Comparison of ENCODE assay signal across 8 cellular contexts in genomic region chr10:133260895-133261725, GRCh38. TPM values are rescaled to one million over a fixed set of nuclear protein-coding genes. Genes with fewer than 3 reads are reported as not detected.
DNase-seq lines count a peak whose midpoint lies in the region; ATAC-seq and TF ChIP-seq lines count a peak whose summit lies in the region.

No MANE protein-coding gene starts in this region.

- H3K9ac ChIP-seq in endodermal cell (ENCODE audit: extremely low read depth, low read length, poor library complexity, severe bottlenecking) (peak overlapping the region; percentile 11), subcutaneous abdominal adipose tissue (ENCODE audit: low read length in 5 of 5) (peak overlapping the region in 4 of 5 donors; percentile 16 to 77 (median 62))

- no peaks in the 10 kb centered on the region for H3K9me3 Mint-ChIP-seq in activated CD8-positive, alpha-beta T cell treated with anti-CD3 and anti-CD28 coated beads for 36 hours
- no peaks in the 10 kb centered on the region for H3K9me3 Mint-ChIP-seq in endodermal cell

- peak; percentile 11 for TF ChIP-seq CTCF in activated CD8-positive, alpha-beta T cell treated with anti-CD3 and anti-CD28 coated beads for 36 hours (IDR thresholded peaks at IDR 0.05)
- TF ChIP-seq CTCF in endodermal cell (conservative IDR thresholded peaks at IDR 0.05): no peak

- intact Hi-C loops in activated CD8-positive, alpha-beta T cell treated with anti-CD3 and anti-CD28 coated beads for 36 hours (cut with micrococcal nuclease): no loop called here

- CTCF ChIA-PET in activated CD8-positive, alpha-beta T cell treated with anti-CD3 and anti-CD28 coated beads for 36 hours (lab: Charles Lee): interaction anchor here (0.6 to 1.1 kb wide), 3 partner anchors 15 to 118 kb away, joined by 3 to 4 read pairs (median 3); partner anchors contain the start of gene ADAM8

- peaks cover 2% of the 10 kb centered on the region for H3K27me3 Mint-ChIP-seq in activated CD8-positive, alpha-beta T cell treated with anti-CD3 and anti-CD28 coated beads for 36 hours
- H3K27me3 Mint-ChIP-seq in endodermal cell (ENCODE audit: insufficient read depth): peaks cover 42% of the 10 kb centered on the region

- POLR2A ChIA-PET in activated CD8-positive, alpha-beta T cell treated with anti-CD3 and anti-CD28 coated beads for 36 hours (lab: Charles Lee): interaction anchor here (1.4 to 4.6 kb wide), 2 partner anchors 11 to 15 kb away, joined by 4 to 46 read pairs; partner anchors contain the start of gene ADAM8

- H3K36me3 ChIP-seq in endodermal cell (ENCODE audit: control insufficient read depth, insufficient read depth, low read length) (no peaks in the 10 kb centered on the region), subcutaneous abdominal adipose tissue (ENCODE audit: control insufficient read depth in 5 of 5, insufficient read depth in 5 of 5, low read length in 5 of 5) (no peaks in the 10 kb centered on the region)

- H3K27ac ChIP-seq in endodermal cell (ENCODE audit: low read depth, low read length) (no peak overlapping the region), subcutaneous abdominal adipose tissue (ENCODE audit: low read depth, low read length) (peak overlapping the region; percentile 37)

- H3K4me3 ChIP-seq in endodermal cell (ENCODE audit: low read length) (peak overlapping the region; percentile 75), subcutaneous abdominal adipose tissue (ENCODE audit: low read depth in 1 of 5, low read length in 5 of 5) (peak overlapping the region in 4 of 5 donors; percentile 58 to 74 (median 62))

- H3K4me3 Mint-ChIP-seq in activated CD8-positive, alpha-beta T cell treated with anti-CD3 and anti-CD28 coated beads for 36 hours: peak overlapping the region; percentile 76
- peak overlapping the region; percentile 56 for H3K4me3 Mint-ChIP-seq in endodermal cell

- H3K36me3 Mint-ChIP-seq in activated CD8-positive, alpha-beta T cell treated with anti-CD3 and anti-CD28 coated beads for 36 hours (ENCODE audit: low read depth): peaks cover 9% of the 10 kb centered on the region
- H3K36me3 Mint-ChIP-seq in endodermal cell (ENCODE audit: low read depth): no peaks in the 10 kb centered on the region

- DNase-seq in DMS153 treated with DMSO at 0.1 percent for 48 hours (lab: John Stamatoyannopoulos, UW; ENCODE audit: unreplicated experiment): peak; percentile 51
- no peak for DNase-seq in DMS153 (lab: John Stamatoyannopoulos, UW)
- peak; percentile 20 for DNase-seq in H4 (ENCODE audit: low spot score)
- DNase-seq in LoVo (ENCODE audit: low spot score): peak; percentile 47
- peak; percentile 93 for DNase-seq in activated CD8-positive, alpha-beta T cell treated with anti-CD3 and anti-CD28 coated beads for 36 hours
- DNase-seq in endodermal cell: peak; percentile 65
- peak; percentile 51 for DNase-seq in myocyte (ENCODE audit: low read depth)

- H3K4me1 Mint-ChIP-seq in activated CD8-positive, alpha-beta T cell treated with anti-CD3 and anti-CD28 coated beads for 36 hours (ENCODE audit: low read depth): peaks cover 66% of the 10 kb centered on the region
- H3K4me1 Mint-ChIP-seq in endodermal cell: peaks cover 7% of the 10 kb centered on the region

- peak overlapping the region; percentile 90 for H3K27ac Mint-ChIP-seq in activated CD8-positive, alpha-beta T cell treated with anti-CD3 and anti-CD28 coated beads for 36 hours
- no peak overlapping the region for H3K27ac Mint-ChIP-seq in endodermal cell

- 45 to 51% methylated on average over 16 to 47 of the region's 50 CpGs for WGBS in endodermal cell (ENCODE audit: insufficient coverage in 1 of 2, insufficient read length in 1 of 2), 2 experiments

- peaks cover 16% of the 10 kb centered on the region for H3K27me3 ChIP-seq in endodermal cell (ENCODE audit: control insufficient read depth, insufficient read depth, low read length, poor library complexity, severe bottlenecking)
- no peaks in the 10 kb centered on the region for H3K27me3 ChIP-seq in subcutaneous abdominal adipose tissue (ENCODE audit: control insufficient read depth in 5 of 5, insufficient read depth in 4 of 5, low read length in 5 of 5)

- H3K9me3 ChIP-seq in endodermal cell (ENCODE audit: control insufficient read depth, low read length) (no peaks in the 10 kb centered on the region), subcutaneous abdominal adipose tissue (ENCODE audit: control insufficient read depth in 5 of 5, low read length in 5 of 5) (no peaks in the 10 kb centered on the region)

- H3K4me1 ChIP-seq in endodermal cell (ENCODE audit: control insufficient read depth, insufficient read depth, low read length) (peaks cover 3% of the 10 kb centered on the region), subcutaneous abdominal adipose tissue (ENCODE audit: control insufficient read depth in 5 of 5, insufficient read depth in 5 of 5, low read length in 5 of 5) (peaks cover 6 to 74% (median 65%) of the 10 kb centered on the region in 5 donors)

- peak; percentile 69 for ATAC-seq in activated CD8-positive, alpha-beta T cell treated with anti-CD3 and anti-CD28 coated beads for 36 hours

RNA-seq across cellular contexts. Expression of gene ADAM8, which starts 15.6 kb away (rescaled TPM):
- total RNA-seq in H4 (2014; rRNA removed; shearing (Covaris generic)): 0.50 and 2.8 TPM in 2 replicates
- total RNA-seq in activated CD8-positive, alpha-beta T cell treated with anti-CD3 and anti-CD28 coated beads for 36 hours: 100 to 1,000 TPM; 106 to 115 TPM
- total RNA-seq in endodermal cell (1 to 10 TPM; 3.7 to 5.5 TPM), myocyte (1.5 and 2.0 TPM in 2 replicates)
- 1.7 TPM for polyA plus RNA-seq in endodermal cell (2013, experiment 1 of 2)
- 1.2 TPM for polyA plus RNA-seq in endodermal cell (2013, experiment 2 of 2)
- 0.91 TPM for polyA plus RNA-seq in myocyte (2012)

RNA-seq across cellular contexts. Expression of gene VENTX, which starts 23.5 kb away (rescaled TPM):
- not detected in 2 replicates for total RNA-seq in H4 (2014; rRNA removed; shearing (Covaris generic))
- under 1 TPM in 1 of 2 experiments, not detected in 1; 0.09 TPM for total RNA-seq in activated CD8-positive, alpha-beta T cell treated with anti-CD3 and anti-CD28 coated beads for 36 hours
- total RNA-seq in endodermal cell (10 to 100 TPM in 1 of 2 donors, 1 to 10 TPM in 1; 5.5 to 14.2 TPM), myocyte (0.05 TPM in 1 of 2 replicates, not detected in the other)
- 1.7 TPM for polyA plus RNA-seq in endodermal cell (2013, experiment 1 of 2)
- polyA plus RNA-seq in endodermal cell (2013, experiment 2 of 2): 0.99 TPM
- polyA plus RNA-seq in myocyte (2012): not detected

RNA-seq across cellular contexts. Expression of gene UTF1, which starts 31.1 kb away (rescaled TPM):
- total RNA-seq in H4 (2014; rRNA removed; shearing (Covaris generic)): not detected in 2 replicates
- not detected for total RNA-seq in activated CD8-positive, alpha-beta T cell treated with anti-CD3 and anti-CD28 coated beads for 36 hours
- total RNA-seq in endodermal cell: 1 to 10 TPM in 1 of 2 donors, not detected in 1; 1.5 TPM
- 1.1 TPM for polyA plus RNA-seq in endodermal cell (2013, experiment 1 of 2)
- polyA plus RNA-seq in endodermal cell (2013, experiment 2 of 2): 0.54 TPM
- not detected in 2 replicates for total RNA-seq in myocyte
- not detected for polyA plus RNA-seq in myocyte (2012)

RNA-seq across cellular contexts. Expression of gene TUBGCP2, which starts 47.6 kb away (rescaled TPM):
- 49.1 and 54.5 TPM in 2 replicates for total RNA-seq in H4 (2014; rRNA removed; shearing (Covaris generic))
- total RNA-seq in activated CD8-positive, alpha-beta T cell treated with anti-CD3 and anti-CD28 coated beads for 36 hours: 10 to 100 TPM; 54.1 to 57.5 TPM
- total RNA-seq in endodermal cell: 10 to 100 TPM; 52.8 to 63.0 TPM
- polyA plus RNA-seq in endodermal cell (2013, experiment 1 of 2): 51.3 TPM
- polyA plus RNA-seq in endodermal cell (2013, experiment 2 of 2): 46.4 TPM
- 66.3 and 71.5 TPM in 2 replicates for total RNA-seq in myocyte
- 69.2 TPM for polyA plus RNA-seq in myocyte (2012)

RNA-seq across cellular contexts. Expression of gene ZNF511, which starts 47.6 kb away (rescaled TPM):
- 53.2 and 66.3 TPM in 2 replicates for total RNA-seq in H4 (2014; rRNA removed; shearing (Covaris generic))
- total RNA-seq in activated CD8-positive, alpha-beta T cell treated with anti-CD3 and anti-CD28 coated beads for 36 hours: 10 to 100 TPM; 58.0 to 60.1 TPM
- total RNA-seq in endodermal cell (10 to 100 TPM; 48.1 to 57.6 TPM), myocyte (25.3 and 25.8 TPM in 2 replicates)
- polyA plus RNA-seq in endodermal cell (2013, experiment 1 of 2): 30.8 TPM
- 30.8 TPM for polyA plus RNA-seq in endodermal cell (2013, experiment 2 of 2)
- 24.1 TPM for polyA plus RNA-seq in myocyte (2012)

Comparison
In these comparisons a context has a peak if more than half of its experiments do, and no peak if none do; other contexts are left out.
1. RNA of gene ADAM8, which starts 15.6 kb away (total RNA-seq): 106 to 115 TPM in activated CD8-positive, alpha-beta T cell treated with anti-CD3 and anti-CD28 coated beads for 36 hours; 3.7 to 5.5 TPM in endodermal cell, 1.5 to 2.0 TPM in myocyte and 0.50 to 2.8 TPM in H4; every median in the first group is over 10 times any median in the second.